ENCODE assay signal across 8 cellular contexts in genomic region chr15:39919740-39920509, GRCh38. TPM values are rescaled to one million over a fixed set of nuclear protein-coding genes. Genes with fewer than 3 reads are reported as not detected.
DNase-seq lines count a peak whose midpoint lies in the region; TF ChIP-seq lines count a peak whose summit lies in the region.

Gene GPR176 (minus strand): TSS chr15:39920266. CDS start chr15:39920026, 240 bp downstream.

- DNase-seq in stimulated activated naive CD4-positive, alpha-beta T cell (lab: John Stamatoyannopoulos, UW) = peak in 4 of 6 experiments; percentile 9 to 47 (median 30)
- no peak for DNase-seq in stimulated activated naive CD4-positive, alpha-beta T cell treated with Interleukin-2 at 50 U/mL for 16 hours (lab: John Stamatoyannopoulos, UW)
- DNase-seq in activated CD4-positive, alpha-beta T cell treated with anti-CD3 and anti-CD28 coated beads for 48 hours = peak; percentile 34
- peak; percentile 84 for DNase-seq in dermis blood vessel endothelial cell
- DNase-seq in stimulated activated CD4-positive, alpha-beta T cell treated with anti-CD3 and anti-CD28 coated beads, Interleukin-4, amount 100 ng/mL, for 1 hour = peak; percentile 32
- DNase-seq in GM19240 (ENCODE audit: insufficient read length, low spot score) = no peak

- H3K27me3 ChIP-seq in layer of hippocampus (ENCODE audit: control insufficient read depth, insufficient read depth, low read length) = no peaks in the 10 kb centered on the region

- TF ChIP-seq RAD21 in Ishikawa (IDR thresholded peaks at IDR 0.05; ENCODE audit: low read depth) = no peak

- H3K27ac ChIP-seq in layer of hippocampus (ENCODE audit: low read depth, low read length) = peak within 1 kb of the TSS; percentile 85

- no peak for TF ChIP-seq EP300 in Ishikawa (IDR thresholded peaks at IDR 0.05; ENCODE audit: borderline replicate concordance)

TF ChIP-seq in Ishikawa, 13 proteins besides CTCF, POLR2A, EP300 and RAD21:
- TF ChIP-seq REST (IDR thresholded peaks at IDR 0.05; ENCODE audit: low read depth) (no peak), MAX (IDR thresholded peaks at IDR 0.05) (peak; percentile 73), TAF1 (IDR thresholded peaks at IDR 0.05; ENCODE audit: low read depth) (peak; percentile 41; the same call in 1 of the 2 replicates), YY1 (IDR thresholded peaks at IDR 0.05; ENCODE audit: low read depth) (no peak; the same call in 1 of the 2 replicates), CREB1 (IDR thresholded peaks at IDR 0.05; ENCODE audit: low read depth) (no peak), ZBTB7A (IDR thresholded peaks at IDR 0.05; ENCODE audit: low read depth) (peak; percentile 61; the same call in 1 of the 2 replicates)

RNA-seq across cellular contexts. Expression of gene GPR176, which starts in this region (rescaled TPM):
- 12.6 and 14.0 TPM in 2 replicates for total RNA-seq in dermis blood vessel endothelial cell

Comparison
In these comparisons a context has a peak if more than half of its experiments do, and no peak if none do; other contexts are left out.
1. DNase-seq: peak in stimulated activated naive CD4-positive, alpha-beta T cell (4 of 6), activated CD4-positive, alpha-beta T cell treated with anti-CD3 and anti-CD28 coated beads for 48 hours (single experiment), dermis blood vessel endothelial cell (single experiment) and stimulated activated CD4-positive, alpha-beta T cell treated with anti-CD3 and anti-CD28 coated beads, Interleukin-4, amount 100 ng/mL, for 1 hour (single experiment); none in stimulated activated naive CD4-positive, alpha-beta T cell treated with Interleukin-2 at 50 U/mL for 16 hours (single experiment) and GM19240 (single experiment).